Comparison of ENCODE assay signal across 11 cellular contexts in the genomic region with DNA sequence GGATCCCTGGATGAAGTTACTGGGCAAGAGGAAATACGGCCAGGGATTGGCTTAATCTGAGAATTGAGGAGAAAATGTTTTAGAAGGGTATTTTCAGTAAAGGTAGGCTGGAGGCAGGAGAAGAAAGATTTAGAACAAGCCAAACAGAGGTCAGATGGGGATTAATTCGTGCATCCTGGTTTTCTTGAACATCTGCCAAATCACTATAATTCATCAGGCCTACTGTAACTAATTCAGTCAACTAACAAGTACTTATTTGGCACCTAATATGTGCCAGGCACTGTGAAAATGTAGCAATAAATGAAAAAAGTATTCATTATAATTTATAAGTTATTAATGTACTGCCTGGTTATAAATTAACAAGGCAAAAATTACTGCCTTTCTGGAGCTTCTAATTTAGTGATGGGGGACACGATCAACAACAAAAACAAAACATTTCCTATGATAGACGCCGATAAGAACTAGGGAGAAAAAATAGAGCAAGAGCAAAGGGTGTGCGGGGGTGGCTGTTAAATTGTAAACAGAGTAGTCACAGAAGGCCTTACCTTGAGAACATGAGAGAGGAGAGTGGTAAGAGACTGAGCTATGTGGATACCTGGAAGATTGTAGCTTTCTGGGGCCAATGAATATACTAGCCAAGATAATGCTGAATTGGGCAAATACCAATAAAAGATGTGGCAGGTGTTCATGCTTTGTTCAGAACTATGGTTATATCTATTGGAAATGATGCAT. TPM values are rescaled to one million over a fixed set of nuclear protein-coding genes. Genes with fewer than 3 reads are reported as not detected.
DNase-seq lines count a peak whose midpoint lies in the region; ATAC-seq and TF ChIP-seq lines count a peak whose summit lies in the region.
"Had no signal": no experiment of that assay in that cellular context is flagged by ENCODE, and none has a peak within 500 bp of the region (broad histone marks: within the 10 kb centered on the region; RNA-seq: fewer than 3 reads in every experiment).

No MANE protein-coding gene starts in this region.

- no peak overlapping the region for H2BK12ac ChIP-seq in H9 (ENCODE audit: insufficient read length, low read depth, low read length)

- no peak overlapping the region for H3K4ac ChIP-seq in H9 (ENCODE audit: low read depth, low read length)

- H4K8ac ChIP-seq in H9 (replicated peaks; ENCODE audit: insufficient read length, low read depth, low read length): no peak overlapping the region

- peak in 2 of 5 donors; percentile 12 to 41 for DNase-seq in CD4-positive, alpha-beta memory T cell
- DNase-seq in H9 (no peak), adrenal gland (no peak), mucosa of descending colon (no peak), T1000 (lab: John Stamatoyannopoulos, UW) (no peak), breast epithelium (ENCODE audit: low spot score in 2 of 2) (no peak), NCI-H2171 (lab: John Stamatoyannopoulos, UW) (no peak), KG1 (lab: John Stamatoyannopoulos, UW) (no peak)
- DNase-seq: MV-4-11, tibial artery had no signal

- WGBS in H9 (ENCODE audit: extremely low coverage, insufficient read length, low lambda C conversion rate): no CpG with 5 or more reads among the region's 6 CpGs
- 42 to 48% (median 45%) methylated on average over 6 of the region's 6 CpGs for WGBS in adrenal gland, 4 donors

- peaks cover 4 to 11% of the 10 kb centered on the region in 2 donors for H3K36me3 Mint-ChIP-seq in CD4-positive, alpha-beta memory T cell
- H3K36me3 Mint-ChIP-seq in H9 (ENCODE audit: insufficient read depth in 1 of 3, low read depth in 3 of 3): peaks cover 0 to 10% (median 9%) of the 10 kb centered on the region in 3 experiments; a peak in 5 of 7 replicates

- no peaks in the 10 kb centered on the region for H4K20me1 ChIP-seq in H9 (ENCODE audit: control insufficient read depth, insufficient read depth, insufficient read length)

- peak; percentile 70 for ATAC-seq in mucosa of descending colon

- no peak overlapping the region for H4K5ac ChIP-seq in H9 (ENCODE audit: insufficient read length, low read depth, low read length)

- H3K9ac ChIP-seq in H9 (ENCODE audit: extremely low read depth, insufficient read length, low read length): no peak overlapping the region

- peaks cover 54% of the 10 kb centered on the region for H3K4me1 ChIP-seq in CD4-positive, alpha-beta memory T cell (ENCODE audit: insufficient read depth, low read length)
- H3K4me1 ChIP-seq in H9 (ENCODE audit: insufficient read depth, low read length) (peaks cover 8% of the 10 kb centered on the region), adrenal gland (replicated peaks in 1 of 2) (peaks cover 25 to 61% of the 10 kb centered on the region in 2 donors), mucosa of descending colon (ENCODE audit: low read depth) (peaks cover 30% of the 10 kb centered on the region), breast epithelium (peaks cover 0 to 7% of the 10 kb centered on the region in 2 donors)

- peak overlapping the region; percentile 56 for H3K27ac ChIP-seq in CD4-positive, alpha-beta memory T cell (ENCODE audit: low read depth, low read length)
- H3K27ac ChIP-seq in H9 (ENCODE audit: insufficient read length, low read depth, low read length): no peak overlapping the region
- H3K27ac ChIP-seq in adrenal gland: peak overlapping the region in 3 of 5 donors; percentile 23 to 52 (median 36)
- peak overlapping the region in 1 of 2 donors; percentile 55 for H3K27ac ChIP-seq in breast epithelium
- H3K27ac ChIP-seq: RWPE1, tibial artery had no signal

- CTCF ChIA-PET in CD4-positive, alpha-beta memory T cell (lab: Charles Lee; ENCODE audit: partially characterized antibody): interaction anchor here (1.0 to 2.8 kb wide), 6 partner anchors 15 to 209 kb away, joined by 3 to 11 read pairs (median 6); partner anchors contain the start of gene DUSP16

- H4K91ac ChIP-seq in H9 (ENCODE audit: insufficient read length, low read depth, low read length): no peak overlapping the region

- no peak overlapping the region for H2BK15ac ChIP-seq in H9 (ENCODE audit: low read depth, low read length)

- no peak overlapping the region for H2AK5ac ChIP-seq in H9 (ENCODE audit: insufficient read length, low read length)

- no peaks in the 10 kb centered on the region for H3K9me3 ChIP-seq in CD4-positive, alpha-beta memory T cell (ENCODE audit: control insufficient read depth in 1 of 2, low read length in 2 of 2)
- no peaks in the 10 kb centered on the region for H3K9me3 ChIP-seq in H9 (ENCODE audit: control insufficient read depth, low read depth, low read length)
- H3K9me3 ChIP-seq in adrenal gland (replicated peaks in 1 of 3): no peaks in the 10 kb centered on the region
- H3K9me3 ChIP-seq in mucosa of descending colon: no peaks in the 10 kb centered on the region
- no peaks in the 10 kb centered on the region for H3K9me3 ChIP-seq in breast epithelium
- H3K9me3 ChIP-seq: tibial artery had no signal

- H3K27ac Mint-ChIP-seq in CD4-positive, alpha-beta memory T cell: peak overlapping the region; percentile 64 to 96 (median 94)
- peak overlapping the region; percentile 67 to 91 (median 88); a peak in 6 of 7 replicates for H3K27ac Mint-ChIP-seq in H9

- no peak overlapping the region for H3T11ph ChIP-seq in H9 (ENCODE audit: low read length)

- peaks cover 0 to 2% (median 0%) of the 10 kb centered on the region in 8 donors for H3K9me3 Mint-ChIP-seq in CD4-positive, alpha-beta memory T cell
- no peaks in the 10 kb centered on the region for H3K9me3 Mint-ChIP-seq in H9

- H3K23me2 ChIP-seq in H9 (ENCODE audit: insufficient read length, low read depth, low read length, poor library complexity, severe bottlenecking): no peaks in the 10 kb centered on the region

- H3K56ac ChIP-seq in H9 (ENCODE audit: insufficient read length, low read depth, low read length): no peak overlapping the region

- H3K23ac ChIP-seq in H9 (ENCODE audit: insufficient read length, low read depth, low read length): no peak overlapping the region

- H3K18ac ChIP-seq in H9 (ENCODE audit: insufficient read length, low read depth, low read length): no peak overlapping the region

- TF ChIP-seq POLR2A in adrenal gland (IDR thresholded peaks at IDR 0.05) (no peak), breast epithelium (IDR thresholded peaks at IDR 0.05) (no peak)

- H3K4me3 Mint-ChIP-seq in CD4-positive, alpha-beta memory T cell: peak overlapping the region in 7 of 8 donors; percentile 1 to 80 (median 71)
- no peak overlapping the region for H3K4me3 Mint-ChIP-seq in H9

- no peak overlapping the region for H2BK5ac ChIP-seq in H9 (ENCODE audit: insufficient read length, low read length)

- H3K4me1 Mint-ChIP-seq in CD4-positive, alpha-beta memory T cell: peaks cover 36 to 59% (median 50%) of the 10 kb centered on the region in 4 donors
- peaks cover 43 to 45% of the 10 kb centered on the region in 2 experiments for H3K4me1 Mint-ChIP-seq in H9

- peaks cover 7% of the 10 kb centered on the region for H3K79me1 ChIP-seq in H9 (ENCODE audit: insufficient read depth, low read depth, low read length, poor library complexity, severe bottlenecking)

- no peaks in the 10 kb centered on the region for H3K36me3 ChIP-seq in CD4-positive, alpha-beta memory T cell (ENCODE audit: insufficient read depth, low read length)
- H3K36me3 ChIP-seq in adrenal gland (replicated peaks in 1 of 2) (no peaks in the 10 kb centered on the region), mucosa of descending colon (ENCODE audit: low read depth) (no peaks in the 10 kb centered on the region), breast epithelium (no peaks in the 10 kb centered on the region)
- H3K36me3 ChIP-seq: tibial artery had no signal

- H2AFZ ChIP-seq in H9 (ENCODE audit: low read length): no peak overlapping the region

- H3K27me3 Mint-ChIP-seq in CD4-positive, alpha-beta memory T cell: no peaks in the 10 kb centered on the region
- no peaks in the 10 kb centered on the region for H3K27me3 Mint-ChIP-seq in H9 (ENCODE audit: low read depth)

- H2BK120ac ChIP-seq in H9 (ENCODE audit: low read depth, low read length, poor library complexity, severe bottlenecking): no peak overlapping the region

- TF ChIP-seq CTCF in H9 (conservative IDR thresholded peaks at IDR 0.05) (no peak), adrenal gland (IDR thresholded peaks at IDR 0.05) (no peak), mucosa of descending colon (IDR thresholded peaks at IDR 0.05) (no peak), breast epithelium (IDR thresholded peaks at IDR 0.05) (no peak)

- H3K79me2 ChIP-seq in H9 (ENCODE audit: insufficient read depth, low read length): peaks cover 11% of the 10 kb centered on the region; the same call in 1 of the 2 replicates

- POLR2A ChIA-PET in CD4-positive, alpha-beta memory T cell (lab: Charles Lee; ENCODE audit: partially characterized antibody): interaction anchor here (0.9 to 2.1 kb wide), 16 partner anchors 12 to 190 kb away, joined by 3 to 11 read pairs (median 4); partner anchors contain the start of gene BORCS5

- H3K4me3 ChIP-seq in CD4-positive, alpha-beta memory T cell (ENCODE audit: low read length in 2 of 2): no peak overlapping the region
- H3K4me3 ChIP-seq in adrenal gland (no peak overlapping the region), mucosa of descending colon (no peak overlapping the region), breast epithelium (no peak overlapping the region)
- H3K4me3 ChIP-seq: tibial artery had no signal

- H3K27me3 ChIP-seq in CD4-positive, alpha-beta memory T cell (ENCODE audit: insufficient read depth, low read length): no peaks in the 10 kb centered on the region
- H3K27me3 ChIP-seq in H9 (ENCODE audit: insufficient read depth, low read length): no peaks in the 10 kb centered on the region; the same call in 1 of the 2 replicates
- no peaks in the 10 kb centered on the region for H3K27me3 ChIP-seq in adrenal gland
- H3K27me3 ChIP-seq in breast epithelium: no peaks in the 10 kb centered on the region
- H3K27me3 ChIP-seq: tibial artery had no signal

- no peak overlapping the region for H3K14ac ChIP-seq in H9 (ENCODE audit: insufficient read depth, low read length)

- H2BK20ac ChIP-seq in H9 (ENCODE audit: low read depth, low read length, poor library complexity, severe bottlenecking): no peak overlapping the region

- no peak overlapping the region for H3K4me2 ChIP-seq in H9 (ENCODE audit: insufficient read depth, insufficient read length, low read length)

- intact Hi-C loops in CD4-positive, alpha-beta memory T cell (cut with micrococcal nuclease): loop anchor here (2.0 kb wide), 1 partner anchor 32 kb away; no protein-coding TSS in a partner anchor
- intact Hi-C loops in adrenal gland (cut with DNase I): no loop called here
- intact Hi-C loops in mucosa of descending colon (cut with DNase I, micrococcal nuclease): no loop called here
- intact Hi-C loops in breast epithelium (cut with DNase I; ENCODE audit: low total_unique reads): no loop called here

RNA-seq across cellular contexts. Expression of gene DUSP16, which starts 34.1 kb away (rescaled TPM):
- 100 to 1,000 TPM; 122 to 125 TPM for total RNA-seq in CD4-positive, alpha-beta memory T cell
- polyA plus RNA-seq in CD4-positive, alpha-beta memory T cell: 10 to 100 TPM; 16.8 to 22.8 TPM
- total RNA-seq in H9 (2021): 62.5 and 64.0 TPM in 2 replicates
- 100 to 1,000 TPM in 5 of 8 donors, 10 to 100 TPM in 3; 36.4 to 374 (median 118) TPM for total RNA-seq in adrenal gland
- 100 to 1,000 TPM in 1 of 3 donors, 10 to 100 TPM in 2; 24.5 to 108 (median 32.2) TPM for polyA plus RNA-seq in adrenal gland
- 10 to 100 TPM; 42.3 to 61.8 (median 42.9) TPM for total RNA-seq in mucosa of descending colon
- total RNA-seq in breast epithelium: 10 to 100 TPM; 10.9 to 63.3 (median 61.0) TPM

Comparison
In these comparisons a context has a peak if more than half of its experiments do, and no peak if none do; other contexts are left out.
1. H3K4me3 Mint-ChIP-seq: peak in CD4-positive, alpha-beta memory T cell (7 of 8); none in H9 (0 of 2).